31 cellular contexts compared by ENCODE assay signal in the genomic region with DNA sequence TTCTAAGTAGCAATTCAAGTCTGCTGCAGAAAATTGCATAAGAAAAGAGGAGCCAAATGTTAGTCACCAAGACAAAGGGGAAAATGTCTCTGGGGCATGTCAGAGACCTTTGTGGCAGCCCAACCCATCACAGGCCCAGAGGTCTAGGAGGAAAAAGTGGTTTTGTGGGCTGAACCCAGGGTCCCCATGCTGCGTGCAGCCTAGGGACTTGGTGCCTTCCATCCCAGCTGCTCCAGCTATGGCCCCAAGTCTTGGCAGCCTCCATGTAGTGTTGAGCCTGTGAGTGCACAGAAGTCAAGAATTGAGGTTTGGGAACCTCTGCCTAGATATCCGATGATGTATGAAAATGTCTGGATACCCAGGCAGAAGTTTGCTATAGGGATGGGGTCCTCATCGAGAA.
DNase-seq lines count a peak whose midpoint lies in the region; ATAC-seq and TF ChIP-seq lines count a peak whose summit lies in the region.
"Had no signal": no experiment of that assay in that cellular context is flagged by ENCODE, and none has a peak within 500 bp of the region (broad histone marks: within the 10 kb centered on the region; RNA-seq: fewer than 3 reads in every experiment).

No MANE protein-coding gene starts in this region.

- H3K4me1 Mint-ChIP-seq in endothelial cell (ENCODE audit: unreplicated experiment), result no peaks in the 10 kb centered on the region
- H3K4me1 Mint-ChIP-seq: B cell, CD14-positive monocyte had no signal

- H3K4me3 Mint-ChIP-seq in endothelial cell (ENCODE audit: unreplicated experiment), result peak overlapping the region; percentile 62
- H3K4me3 Mint-ChIP-seq: B cell; CD14-positive monocyte; CD4-positive, alpha-beta memory T cell; CD4-positive, alpha-beta T cell; CD8-positive, alpha-beta memory T cell; CD8-positive, alpha-beta T cell had no signal

- H3K36me3 Mint-ChIP-seq in endothelial cell (ENCODE audit: low read depth, unreplicated experiment), result peaks cover 24% of the 10 kb centered on the region

- H3K27ac ChIP-seq in HEK293 (ENCODE audit: extremely low read depth, low read depth, low read length), result no peak overlapping the region
- H3K27ac ChIP-seq: 22Rv1; A549; BLaER1; BLaER1 treated with 17β-estradiol and CSF1 and Interleukin-3, amounts not matched to agents 10 nM and 100 nM; C4-2B had no signal

- POLR2A ChIA-PET in HEK293 (lab: Yijun Ruan, JAX), result no interaction called here

- H3K36me3 ChIP-seq in HEK293 (ENCODE audit: control insufficient read depth in 2 of 2, insufficient read depth in 1 of 2, low read length in 2 of 2), result peaks cover 0 to 32% of the 10 kb centered on the region in 2 experiments; a peak in 1 of 3 replicates
- H3K36me3 ChIP-seq: BE2C had no signal

- no peak overlapping the region for H3K27ac Mint-ChIP-seq in endothelial cell (ENCODE audit: unreplicated experiment)
- H3K27ac Mint-ChIP-seq: B cell; CD14-positive monocyte; CD4-positive, alpha-beta memory T cell; CD4-positive, alpha-beta T cell; CD4-positive, CD25-positive, alpha-beta regulatory T cell; CD8-positive, alpha-beta memory T cell; CD8-positive, alpha-beta T cell had no signal

- TF ChIP-seq CTCF in HEK293 (tag by site-specific recombination; IDR thresholded peaks at IDR 0.05) (no peak), endothelial cell (IDR thresholded peaks at IDR 0.05; ENCODE audit: unreplicated experiment) (no peak)

- peaks cover 5% of the 10 kb centered on the region for H3K9me3 Mint-ChIP-seq in endothelial cell (ENCODE audit: unreplicated experiment)

- CTCF ChIA-PET in HEK293 (lab: Yijun Ruan, JAX), result no interaction called here

- no peaks in the 10 kb centered on the region for H3K9me3 ChIP-seq in HEK293 (ENCODE audit: control insufficient read depth, insufficient read depth, low read depth, low read length)
- H3K9me3 ChIP-seq: A549, BE2C, Caco-2 had no signal

- no peak for ATAC-seq in HG03571 (IDR thresholded peaks at IDR 0.05; ENCODE audit: unreplicated experiment)
- ATAC-seq: A549; CD8-positive, alpha-beta T cell had no signal

- no peak overlapping the region for H3K4me3 ChIP-seq in HEK293 (ENCODE audit: low read depth, low read length)
- H3K4me3 ChIP-seq: A549; BLaER1; BLaER1 treated with 17β-estradiol and CSF1 and Interleukin-3, amounts not matched to agents 10 nM and 100 nM had no signal

- no peak for DNase-seq in endothelial cell (ENCODE audit: low spot score)
- DNase-seq in NCI-H82 (lab: John Stamatoyannopoulos, UW), result no peak
- DNase-seq: 8988T; ACHN; AML-193; BE2C; C1 segment of cervical spinal cord; Caco-2; Calu3; CD4-positive, alpha-beta memory T cell; CD4-positive, alpha-beta T cell; CD4-positive, CD25-positive, alpha-beta regulatory T cell; CD8-positive, alpha-beta memory T cell; CD8-positive, alpha-beta T cell; COR-L47; DMS 273 treated with DMSO at 0.1 percent for 48 hours; DMS153; DMS53; DMS79; DMS79 treated with DMSO at 0.1 percent for 48 hours; DND-41; EL had no signal

- H3K27me3 Mint-ChIP-seq in endothelial cell (ENCODE audit: unreplicated experiment), result peaks cover 1% of the 10 kb centered on the region
- H3K27me3 Mint-ChIP-seq: B cell; CD4-positive, alpha-beta memory T cell; CD4-positive, alpha-beta T cell; CD4-positive, CD25-positive, alpha-beta regulatory T cell; CD8-positive, alpha-beta memory T cell had no signal

- no peaks in the 10 kb centered on the region for H3K4me1 ChIP-seq in HEK293 (ENCODE audit: control insufficient read depth, insufficient read depth, low read length)
- H3K4me1 ChIP-seq: A549; BE2C; BLaER1; BLaER1 treated with 17β-estradiol and CSF1 and Interleukin-3, amounts not matched to agents 10 nM and 100 nM; Caco-2 had no signal

TF ChIP-seq in HEK293, 187 proteins besides CTCF, POLR2A, EP300 and RAD21:
- TF ChIP-seq ZNF585B (tag by site-specific recombination; IDR thresholded peaks at IDR 0.05) (peak; percentile 85), ZBTB1 (tag by site-specific recombination; IDR thresholded peaks at IDR 0.05) (no peak)
TF ChIP-seq in HEK293: peak in this region for 1.
